Comparison of ENCODE assay signal across 17 cellular contexts in genomic region chrX:150080497-150080896, GRCh38.
DNase-seq lines count a peak whose midpoint lies in the region; ATAC-seq and TF ChIP-seq lines count a peak whose summit lies in the region.
"Had no signal": no experiment of that assay in that cellular context is flagged by ENCODE, and none has a peak within 500 bp of the region (broad histone marks: within the 10 kb centered on the region; RNA-seq: fewer than 3 reads in every experiment).

No MANE protein-coding gene starts in this region.

- ATAC-seq in GM19035 (IDR thresholded peaks at IDR 0.05; ENCODE audit: unreplicated experiment), result no peak
- ATAC-seq: A549, GM12878, GM23338 had no signal

- H3K27ac Mint-ChIP-seq in osteocyte (ENCODE audit: unreplicated experiment), result peak overlapping the region; percentile 47
- H3K27ac Mint-ChIP-seq: CD4-positive, alpha-beta T cell; GM23338; IgD-negative memory B cell had no signal

- intact Hi-C loops in posterior cingulate gyrus (cut with DNase I), result no loop called here

- H3K4me3 Mint-ChIP-seq in osteocyte (ENCODE audit: unreplicated experiment), result no peak overlapping the region
- H3K4me3 Mint-ChIP-seq: CD4-positive, alpha-beta T cell; GM23338; IgD-negative memory B cell had no signal

- H3K4me1 Mint-ChIP-seq in osteocyte (ENCODE audit: unreplicated experiment), result peaks cover 30% of the 10 kb centered on the region

- TF ChIP-seq CTCF in fibroblast of mammary gland (conservative IDR thresholded peaks at IDR 0.05; ENCODE audit: control insufficient read depth, insufficient read depth, low read depth, low read length) (no peak), osteocyte (IDR thresholded peaks at IDR 0.05) (no peak)

- H3K9me3 Mint-ChIP-seq in osteocyte (ENCODE audit: unreplicated experiment), result peaks cover 9% of the 10 kb centered on the region
- H3K9me3 Mint-ChIP-seq: CD4-positive, alpha-beta T cell; GM23338; IgD-negative memory B cell had no signal

- in situ Hi-C loops in SK-MEL-5 (cut with HindIII; ENCODE audit: low pct_unique_long_range_greater_than_20kb, low sequenced_read_pairs), result no loop called here

- no peaks in the 10 kb centered on the region for H3K36me3 Mint-ChIP-seq in osteocyte (ENCODE audit: unreplicated experiment)
- H3K36me3 Mint-ChIP-seq: IgD-negative memory B cell had no signal

- H3K4me3 ChIP-seq in fibroblast of mammary gland (ENCODE audit: control insufficient read depth, low read depth, low read length), result no peak overlapping the region
- H3K4me3 ChIP-seq: A549, GM12878, GM23338 had no signal

- DNase-seq in EH (ENCODE audit: low read depth) (peak; percentile 22), SK-MEL-5 (ENCODE audit: low read depth, low spot score) (peak; percentile 1), fibroblast of mammary gland (ENCODE audit: low read depth) (peak; percentile 22), osteocyte (ENCODE audit: extremely low spot score, unreplicated experiment) (peak; percentile 51), MV-4-11 (lab: John Stamatoyannopoulos, UW) (no peak), posterior cingulate gyrus (no peak)
- DNase-seq: AML-193; Caco-2; CD4-positive, alpha-beta T cell; DMS153; DMS79; HCEC 1CT had no signal

- H3K27me3 Mint-ChIP-seq in osteocyte (ENCODE audit: unreplicated experiment), result no peaks in the 10 kb centered on the region
- H3K27me3 Mint-ChIP-seq: CD4-positive, alpha-beta T cell; IgD-negative memory B cell had no signal

Comparison
In these comparisons a context has a peak if more than half of its experiments do, and no peak if none do; other contexts are left out.
1. DNase-seq: peak in EH (single experiment), SK-MEL-5 (single experiment), fibroblast of mammary gland (single experiment) and osteocyte (single experiment); none in MV-4-11 (single experiment) and posterior cingulate gyrus (0 of 10).